ENCODE assay signal across 12 cellular contexts in genomic region chr7:141593134-141593533, GRCh38. TPM values are rescaled to one million over a fixed set of nuclear protein-coding genes. Genes with fewer than 3 reads are reported as not detected.
DNase-seq lines count a peak whose midpoint lies in the region; ATAC-seq and TF ChIP-seq lines count a peak whose summit lies in the region.
"Had no signal": no experiment of that assay in that cellular context is flagged by ENCODE, and none has a peak within 500 bp of the region (broad histone marks: within the 10 kb centered on the region; RNA-seq: fewer than 3 reads in every experiment).

No MANE protein-coding gene starts in this region.

- ATAC-seq in GM18868 (IDR thresholded peaks at IDR 0.05; ENCODE audit: unreplicated experiment) = peak; percentile 62
- ATAC-seq in HG03354 (IDR thresholded peaks at IDR 0.05; ENCODE audit: poor library complexity, severe bottlenecking, unreplicated experiment) = no peak
- ATAC-seq: Right ventricle myocardium inferior had no signal

- H3K79me2 ChIP-seq in fibroblast of lung (ENCODE audit: control insufficient read depth, insufficient read depth, low read length) = no peaks in the 10 kb centered on the region

- H3K36me3 ChIP-seq in fibroblast of lung (ENCODE audit: control insufficient read depth, insufficient read depth, low read length) = peaks cover 3% of the 10 kb centered on the region
- H3K36me3 ChIP-seq: right atrium auricular region had no signal

- H3K27ac ChIP-seq in fibroblast of lung (ENCODE audit: insufficient read depth, low read length) = no peak overlapping the region
- H3K27ac ChIP-seq: C4-2B, right atrium auricular region had no signal

- H3K4me1 ChIP-seq in fibroblast of lung (ENCODE audit: control insufficient read depth, extremely low read depth, insufficient read depth, low read length) = no peaks in the 10 kb centered on the region

- no peak for TF ChIP-seq CTCF in fibroblast of lung (conservative IDR thresholded peaks at IDR 0.05 in 1 of 2, IDR thresholded peaks at IDR 0.05 in 1 of 2; ENCODE audit: low read depth in 1 of 2, low read length in 2 of 2)

- H3K4me2 ChIP-seq in fibroblast of lung (ENCODE audit: extremely low read depth, insufficient read depth, low read length) = no peak overlapping the region

- no peak overlapping the region for H2AFZ ChIP-seq in fibroblast of lung (ENCODE audit: low read length)

- H4K20me1 ChIP-seq in fibroblast of lung (ENCODE audit: control insufficient read depth, extremely low read depth, insufficient read depth, low read length) = no peaks in the 10 kb centered on the region

- H3K9ac ChIP-seq in fibroblast of lung (ENCODE audit: insufficient read depth, low read length) = no peak overlapping the region

- H3K27me3 ChIP-seq in fibroblast of lung (ENCODE audit: control insufficient read depth, insufficient read depth, low read length) = no peaks in the 10 kb centered on the region
- H3K27me3 ChIP-seq: right atrium auricular region had no signal

- no peaks in the 10 kb centered on the region for H3K9me3 ChIP-seq in fibroblast of lung (ENCODE audit: control insufficient read depth, insufficient read depth, low read depth, low read length)
- H3K9me3 ChIP-seq: right atrium auricular region had no signal

- H3K4me3 ChIP-seq in fibroblast of lung (replicated peaks in 1 of 4; ENCODE audit: control extremely low read depth in 1 of 4, insufficient read depth in 1 of 4, low read depth in 3 of 4, low read length in 4 of 4) = no peak overlapping the region
- H3K4me3 ChIP-seq: right atrium auricular region had no signal

- DNase-seq in A172 (ENCODE audit: low spot score) = peak; percentile 8
- DNase-seq in NCI-H82 treated with DMSO at 0.1 percent for 48 hours (lab: John Stamatoyannopoulos, UW; ENCODE audit: unreplicated experiment) = peak; percentile 74
- DNase-seq in fibroblast of lung (ENCODE audit: low read depth in 2 of 2) = peak; percentile 75 to 86
- no peak for DNase-seq in DMS53 treated with DMSO at 0.1 percent for 48 hours (lab: John Stamatoyannopoulos, UW; ENCODE audit: unreplicated experiment)
- DNase-seq in SW480 (ENCODE audit: low spot score) = no peak
- DNase-seq in DMS153 treated with DMSO at 0.1 percent for 48 hours (lab: John Stamatoyannopoulos, UW; ENCODE audit: unreplicated experiment) = no peak
- DNase-seq: left cardiac atrium had no signal

RNA-seq across cellular contexts. Expression of gene AGK, which starts 41.9 kb away (rescaled TPM):
- 29.2 and 30.4 TPM in 2 replicates for total RNA-seq in A172 (2014; rRNA removed; shearing (Covaris generic))
- total RNA-seq in fibroblast of lung = 17.2 and 20.8 TPM in 2 replicates
- polyA plus RNA-seq in fibroblast of lung = 38.7 and 42.5 TPM in 2 replicates
- 18.1 and 18.9 TPM in 2 replicates for polyA plus RNA-seq in fibroblast of lung (2012)
- 13.7 and 16.3 TPM in 2 replicates for polyA minus RNA-seq in fibroblast of lung (ENCODE audit: low replicate concordance)

Comparison
In these comparisons a context has a peak if more than half of its experiments do, and no peak if none do; other contexts are left out.
1. DNase-seq: peak in A172 (single experiment), NCI-H82 treated with DMSO at 0.1 percent for 48 hours (single experiment) and fibroblast of lung (2 of 2); none in DMS53 treated with DMSO at 0.1 percent for 48 hours (single experiment), SW480 (single experiment) and DMS153 treated with DMSO at 0.1 percent for 48 hours (single experiment).